ENCODE assay signal across 25 cellular contexts in the genomic region with DNA sequence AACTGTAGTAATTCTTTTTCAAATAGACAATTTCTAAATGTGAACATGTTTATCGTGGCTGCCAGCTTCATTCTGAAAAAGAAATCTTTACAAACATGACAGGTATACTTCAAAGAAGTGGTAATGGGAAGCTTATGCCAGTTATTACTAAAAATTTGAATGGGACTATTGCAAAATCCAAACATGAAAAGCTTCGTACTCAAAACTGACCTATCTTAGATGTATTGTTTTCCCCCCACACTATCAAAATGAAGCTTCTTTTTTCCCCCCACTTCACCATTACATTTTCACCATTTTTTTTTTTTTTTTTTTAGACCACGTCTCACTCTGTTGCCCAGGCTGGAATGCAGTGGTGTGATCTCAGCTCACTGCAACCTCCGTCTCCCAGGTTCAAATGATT.
"Had no signal": no experiment of that assay in that cellular context is flagged by ENCODE, and none has a peak within 500 bp of the region (broad histone marks: within the 10 kb centered on the region; RNA-seq: fewer than 3 reads in every experiment).

No MANE protein-coding gene starts in this region.

- H2AFZ ChIP-seq: neural progenitor cell had no signal

- H3K9ac ChIP-seq: neural progenitor cell had no signal

- DNase-seq: islet precursor cell; left ventricle myocardium inferior; mesendoderm; naive B cell; natural killer cell; nephron progenitor cell; ovary; right lobe of liver; stimulated activated CD4-positive, alpha-beta T cell treated with anti-CD3 and anti-CD28 coated beads, Interleukin-1b, Interleukin-23, amount 100 ng/mL, for 48 hours; stimulated activated CD4-positive, alpha-beta T cell treated with anti-CD3 and anti-CD28 coated beads, Interleukin-2, amount 100 ng/mL, for 48 hours; stimulated activated CD4-positive, alpha-beta T cell treated with anti-CD3 and anti-CD28 coated beads, Interleukin-4, amount 100 ng/mL, for 4 hours; stimulated activated CD8-positive, alpha-beta memory T cell treated with anti-CD3 and anti-CD28 coated beads, Interleukin-4, amount 100 ng/mL, for 48 hours; stimulated activated naive B cell treated with anti-CD40 and anti-IgM and Interleukin-4, amounts not matched to agents 10 μg/mL and 1 μg/mL and 100 μg/mL, for 72 hours; substantia nigra; uterus had no signal

- H3K36me3 Mint-ChIP-seq: naive B cell, natural killer cell, neural progenitor cell, type B pancreatic cell had no signal

- H3K4me3 ChIP-seq: left ventricle myocardium inferior, lung, neural progenitor cell, ovary, right atrium auricular region, right lobe of liver, smooth muscle cell, tibial nerve, uterus had no signal

- H3K36me3 ChIP-seq: left ventricle myocardium inferior, neural progenitor cell, neutrophil, ovary, right atrium auricular region, right lobe of liver, tibial nerve, uterus had no signal

- H3K9me3 ChIP-seq: neutrophil, ovary, right atrium auricular region, right lobe of liver, tibial nerve, uterus had no signal

- H3K4me1 ChIP-seq: left ventricle myocardium inferior, neural progenitor cell, right atrium auricular region, uterus had no signal

- H3K4me2 ChIP-seq: neural progenitor cell, smooth muscle cell had no signal

- H3K27ac Mint-ChIP-seq: mesothelial cell of epicardium; naive B cell; natural killer cell; nephron progenitor cell; neural progenitor cell; progenitor cell of endocrine pancreas; stimulated activated naive B cell treated with anti-CD40 and anti-IgM and Interleukin-4, amounts not matched to agents 10 μg/mL and 1 μg/mL and 100 μg/mL, for 72 hours; stimulated activated naive CD8-positive, alpha-beta T cell treated with anti-CD3 and anti-CD28 coated beads, Interleukin-15, Interleukin-2, amounts not matched to agents 100 ng/mL and 50 ng/mL, for 24 hours; type B pancreatic cell had no signal

- ATAC-seq: natural killer cell; right lobe of liver; stimulated activated naive B cell treated with anti-CD40 and anti-IgM and Interleukin-4, amounts not matched to agents 10 μg/mL and 1 μg/mL and 100 μg/mL, for 72 hours had no signal

- H3K27me3 Mint-ChIP-seq: naive B cell; progenitor cell of endocrine pancreas; stimulated activated naive B cell treated with anti-CD40 and anti-IgM and Interleukin-4, amounts not matched to agents 10 μg/mL and 1 μg/mL and 100 μg/mL, for 72 hours; stimulated activated naive CD8-positive, alpha-beta T cell treated with anti-CD3 and anti-CD28 coated beads, Interleukin-15, Interleukin-2, amounts not matched to agents 100 ng/mL and 50 ng/mL, for 24 hours; type B pancreatic cell had no signal

- H3K9me3 Mint-ChIP-seq: natural killer cell, neural progenitor cell had no signal

- H3K27me3 ChIP-seq: neural progenitor cell, neutrophil, ovary, right atrium auricular region, right lobe of liver, tibial nerve, uterus had no signal

- H3K27ac ChIP-seq: left ventricle myocardium inferior, neural progenitor cell, neutrophil, ovary, right atrium auricular region, right lobe of liver, tibial nerve, uterus had no signal

- H3K4me3 Mint-ChIP-seq: mesothelial cell of epicardium; naive B cell; natural killer cell; nephron progenitor cell; neural progenitor cell; stimulated activated naive B cell treated with anti-CD40 and anti-IgM and Interleukin-4, amounts not matched to agents 10 μg/mL and 1 μg/mL and 100 μg/mL, for 72 hours; stimulated activated naive CD8-positive, alpha-beta T cell treated with anti-CD3 and anti-CD28 coated beads, Interleukin-15, Interleukin-2, amounts not matched to agents 100 ng/mL and 50 ng/mL, for 24 hours; type B pancreatic cell had no signal

- H3K4me1 Mint-ChIP-seq: mesothelial cell of epicardium, natural killer cell had no signal
